8 cellular contexts compared by ENCODE assay signal in genomic region chr5:14727428-14727865, GRCh38.
DNase-seq lines count a peak whose midpoint lies in the region; ATAC-seq and TF ChIP-seq lines count a peak whose summit lies in the region.

No MANE protein-coding gene starts in this region.

- ATAC-seq in GM18508 (IDR thresholded peaks at IDR 0.05; ENCODE audit: insufficient read depth, unreplicated experiment) = peak; percentile 57
- peak; percentile 43 for ATAC-seq in HG03521 (IDR thresholded peaks at IDR 0.05; ENCODE audit: unreplicated experiment)

- no CpG with 5 or more reads among the region's 7 CpGs for whole genome bisulfite sequencing in mesendoderm (ENCODE audit: extremely low coverage, insufficient coverage, low lambda C conversion rate)

- peaks cover 6% of the 10 kb centered on the region for H3K36me3 ChIP-seq in effector memory CD4-positive, alpha-beta T cell (ENCODE audit: control insufficient read depth, insufficient read depth, low read length)
- no peaks in the 10 kb centered on the region for H3K36me3 ChIP-seq in mesendoderm (ENCODE audit: control insufficient read depth, insufficient read depth, low read length)

- H3K18ac ChIP-seq in mesendoderm (ENCODE audit: low read length) = no peak overlapping the region

- H3K27ac ChIP-seq in 22Rv1 = no peak overlapping the region
- no peak overlapping the region for H3K27ac ChIP-seq in effector memory CD4-positive, alpha-beta T cell (ENCODE audit: insufficient read depth, low read length, poor library complexity, severe bottlenecking)
- H3K27ac ChIP-seq in mesendoderm (ENCODE audit: low read depth, low read length) = no peak overlapping the region

- no peak overlapping the region for H3K4me3 Mint-ChIP-seq in activated CD4-positive, alpha-beta memory T cell treated with anti-CD3 and anti-CD28 coated beads, Interleukin-2, amount 10 ng/mL, durations not matched to agents 7 days and 5 days

- DNase-seq in NCI-H748 (lab: John Stamatoyannopoulos, UW; ENCODE audit: unreplicated experiment) = peak; percentile 93
- peak; percentile 76 for DNase-seq in activated CD4-positive, alpha-beta memory T cell treated with anti-CD3 and anti-CD28 coated beads, Interleukin-2, amount 10 ng/mL, durations not matched to agents 7 days and 5 days
- peak; percentile 25 to 61 (median 43) for DNase-seq in effector memory CD4-positive, alpha-beta T cell
- DNase-seq in mesendoderm = peak; percentile 81
- peak; percentile 47 to 49 for DNase-seq in stimulated activated CD8-positive, alpha-beta memory T cell treated with anti-CD3 and anti-CD28 coated beads, Interleukin-15, amount 100 ng/mL, for 48 hours (ENCODE audit: low read depth in 2 of 2)

- H3K4me3 ChIP-seq in effector memory CD4-positive, alpha-beta T cell (ENCODE audit: insufficient read depth, low read depth, low read length, poor library complexity, severe bottlenecking) = no peak overlapping the region
- H3K4me3 ChIP-seq in mesendoderm (ENCODE audit: low read length) = no peak overlapping the region

- H4K8ac ChIP-seq in mesendoderm (ENCODE audit: low read depth, low read length) = no peak overlapping the region

- no peaks in the 10 kb centered on the region for H3K79me2 ChIP-seq in mesendoderm (ENCODE audit: control insufficient read depth, insufficient read depth, low read length)

- POLR2A ChIA-PET in activated CD4-positive, alpha-beta memory T cell treated with anti-CD3 and anti-CD28 coated beads, Interleukin-2, amount 10 ng/mL, durations not matched to agents 7 days and 5 days (lab: Charles Lee) = interaction anchor here (1.4 kb wide), 1 partner anchor 276 kb away, joined by 4 read pairs; no protein-coding TSS in a partner anchor

- no peaks in the 10 kb centered on the region for H3K79me1 ChIP-seq in mesendoderm (ENCODE audit: low read length)

- no peaks in the 10 kb centered on the region for H3K9me3 Mint-ChIP-seq in activated CD4-positive, alpha-beta memory T cell treated with anti-CD3 and anti-CD28 coated beads, Interleukin-2, amount 10 ng/mL, durations not matched to agents 7 days and 5 days

- H3K4me1 Mint-ChIP-seq in activated CD4-positive, alpha-beta memory T cell treated with anti-CD3 and anti-CD28 coated beads, Interleukin-2, amount 10 ng/mL, durations not matched to agents 7 days and 5 days = peaks cover 5% of the 10 kb centered on the region

- no peak overlapping the region for H3K9ac ChIP-seq in mesendoderm (ENCODE audit: low read length)

- H2BK5ac ChIP-seq in mesendoderm (ENCODE audit: low read length) = no peak overlapping the region

- H3K9me3 ChIP-seq in effector memory CD4-positive, alpha-beta T cell (ENCODE audit: control insufficient read depth, low read length) = no peaks in the 10 kb centered on the region

- no peaks in the 10 kb centered on the region for H3K27me3 ChIP-seq in effector memory CD4-positive, alpha-beta T cell (replicated peaks; ENCODE audit: control insufficient read depth, insufficient read depth, low read length, poor library complexity, severe bottlenecking)
- no peaks in the 10 kb centered on the region for H3K27me3 ChIP-seq in mesendoderm (ENCODE audit: insufficient read depth, low read length, poor library complexity)

- peaks cover 34% of the 10 kb centered on the region for H3K36me3 Mint-ChIP-seq in activated CD4-positive, alpha-beta memory T cell treated with anti-CD3 and anti-CD28 coated beads, Interleukin-2, amount 10 ng/mL, durations not matched to agents 7 days and 5 days (ENCODE audit: low read depth)

- no peak overlapping the region for H3K27ac Mint-ChIP-seq in activated CD4-positive, alpha-beta memory T cell treated with anti-CD3 and anti-CD28 coated beads, Interleukin-2, amount 10 ng/mL, durations not matched to agents 7 days and 5 days

- no peak overlapping the region for H3K23ac ChIP-seq in mesendoderm (ENCODE audit: low read length)

- peak; percentile 97 for TF ChIP-seq CTCF in 22Rv1 (IDR thresholded peaks at IDR 0.05)

- no peak overlapping the region for H3K4ac ChIP-seq in mesendoderm (ENCODE audit: low read depth, low read length)

- H3K27me3 Mint-ChIP-seq in activated CD4-positive, alpha-beta memory T cell treated with anti-CD3 and anti-CD28 coated beads, Interleukin-2, amount 10 ng/mL, durations not matched to agents 7 days and 5 days = no peaks in the 10 kb centered on the region

- CTCF ChIA-PET in activated CD4-positive, alpha-beta memory T cell treated with anti-CD3 and anti-CD28 coated beads, Interleukin-2, amount 10 ng/mL, durations not matched to agents 7 days and 5 days (lab: Charles Lee) = interaction anchor here (0.7 to 9.8 kb wide), 35 partner anchors 10 to 291 kb away, joined by 3 to 111 read pairs (median 4); partner anchors contain the start of gene ANKH

- H4K5ac ChIP-seq in mesendoderm (ENCODE audit: low read length) = no peak overlapping the region

- H3K4me2 ChIP-seq in mesendoderm (ENCODE audit: low read length) = no peak overlapping the region

- no peak overlapping the region for H2AK5ac ChIP-seq in mesendoderm (ENCODE audit: low read length)

- peaks cover 5% of the 10 kb centered on the region for H3K4me1 ChIP-seq in effector memory CD4-positive, alpha-beta T cell (ENCODE audit: control insufficient read depth, insufficient read depth, low read length, poor library complexity, severe bottlenecking)
- peaks cover 13% of the 10 kb centered on the region for H3K4me1 ChIP-seq in mesendoderm (ENCODE audit: control insufficient read depth, low read depth, low read length)

- no peak overlapping the region for H3K56ac ChIP-seq in mesendoderm (ENCODE audit: low read length)

- H2BK15ac ChIP-seq in mesendoderm (replicated peaks; ENCODE audit: low read depth) = no peak overlapping the region

- no peak overlapping the region for H2BK120ac ChIP-seq in mesendoderm (ENCODE audit: low read depth, low read length)

Comparison
In these comparisons a context has a peak if more than half of its experiments do, and no peak if none do; other contexts are left out.
1. DNase-seq: peak in every context shown above with its lines; median percentile 93 in NCI-H748; 81 in mesendoderm; 76 in activated CD4-positive, alpha-beta memory T cell treated with anti-CD3 and anti-CD28 coated beads, Interleukin-2, amount 10 ng/mL, durations not matched to agents 7 days and 5 days; 48 in stimulated activated CD8-positive, alpha-beta memory T cell treated with anti-CD3 and anti-CD28 coated beads, Interleukin-15, amount 100 ng/mL, for 48 hours; 43 in effector memory CD4-positive, alpha-beta T cell.